ENCODE assay signal across 1 cellular context in the genomic region with DNA sequence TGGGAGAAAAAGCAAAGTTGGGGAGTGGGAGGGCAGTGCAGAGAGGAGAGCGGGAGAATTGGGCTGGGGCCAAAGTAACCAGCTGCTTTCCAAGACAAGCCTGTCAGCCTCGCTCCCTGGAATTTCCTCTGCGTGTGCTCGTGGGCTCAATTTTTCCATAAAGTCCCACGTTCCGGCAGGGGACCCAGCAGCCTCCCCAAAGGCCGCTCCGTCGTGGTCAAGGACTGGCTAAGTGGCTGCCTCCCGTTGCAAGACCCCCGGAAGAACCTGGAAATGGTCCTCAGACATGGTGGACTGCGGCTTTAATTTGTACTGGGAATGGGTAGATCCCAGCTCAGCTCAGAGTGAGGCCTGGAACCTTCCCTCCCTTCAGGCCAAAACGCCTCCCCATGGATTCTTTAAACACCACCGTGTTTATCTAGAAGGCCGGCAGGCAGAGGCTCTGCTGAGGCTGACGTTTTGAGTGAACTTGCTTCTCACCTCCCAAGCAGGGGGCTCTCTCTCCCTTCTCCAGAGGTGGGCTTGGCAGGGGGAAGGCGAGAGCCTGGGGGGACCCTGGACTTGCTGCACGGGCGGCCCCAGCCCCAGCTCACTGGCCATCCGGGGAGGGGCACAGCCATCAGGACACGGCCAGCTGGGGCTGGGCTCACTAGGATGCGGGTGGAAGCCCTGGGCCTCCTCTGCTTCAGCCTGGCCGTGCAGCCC.
TF ChIP-seq lines count a peak whose summit lies in the region.

No MANE protein-coding gene starts in this region.

TF ChIP-seq in HepG2, 621 proteins besides CTCF, POLR2A, EP300 and RAD21 (continued from another document):
- TF ChIP-seq ZNF431 (CRISPR knock-in tag; IDR thresholded peaks at IDR 0.05; ENCODE audit: borderline replicate concordance, low read depth) = no peak
- no peak for TF ChIP-seq NFYC (CRISPR knock-in tag; IDR thresholded peaks at IDR 0.05)
- no peak for TF ChIP-seq MTA1 (CRISPR knock-in tag; IDR thresholded peaks at IDR 0.05; ENCODE audit: borderline replicate concordance)
